29 cellular contexts compared by ENCODE assay signal in the genomic region with DNA sequence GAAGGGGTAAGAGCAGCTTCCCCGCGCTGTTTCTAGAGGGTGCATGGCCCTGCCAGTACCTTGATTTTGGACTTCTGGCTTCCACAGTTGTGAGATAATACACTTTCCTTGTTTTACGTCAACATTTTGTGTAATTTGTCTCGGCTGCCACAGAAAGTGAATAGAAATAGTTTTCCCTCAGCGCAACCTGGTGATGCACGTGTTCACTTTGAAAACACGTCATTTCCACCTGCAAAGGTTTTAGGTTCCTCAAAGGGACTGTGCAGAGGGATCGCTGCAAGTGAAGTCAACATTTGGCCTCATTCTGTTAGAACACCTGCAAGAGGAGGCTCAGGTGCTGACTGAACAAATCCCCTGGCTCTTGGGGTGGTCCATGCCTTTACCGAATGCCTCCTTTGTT.
"Had no signal": no experiment of that assay in that cellular context is flagged by ENCODE, and none has a peak within 500 bp of the region (broad histone marks: within the 10 kb centered on the region; RNA-seq: fewer than 3 reads in every experiment).

No MANE protein-coding gene starts in this region.

- H3K4me1 Mint-ChIP-seq: activated naive CD8-positive, alpha-beta T cell treated with anti-CD3 and anti-CD28 coated beads, Interleukin-2, amount 10 ng/mL, durations not matched to agents 7 days and 5 days had no signal

- H3K9me3 Mint-ChIP-seq: activated naive CD8-positive, alpha-beta T cell treated with anti-CD3 and anti-CD28 coated beads, Interleukin-2, amount 10 ng/mL, durations not matched to agents 7 days and 5 days had no signal

- H3K36me3 Mint-ChIP-seq: activated naive CD8-positive, alpha-beta T cell treated with anti-CD3 and anti-CD28 coated beads, Interleukin-2, amount 10 ng/mL, durations not matched to agents 7 days and 5 days had no signal

- H3K36me3 ChIP-seq: adrenal gland, Peyer's patch, SJSA1, WERI-Rb-1 had no signal

- ATAC-seq: activated CD4-positive, CD25-positive, alpha-beta regulatory T cell treated with anti-CD3 and anti-CD28 coated beads, Interleukin-2, amount 50 U/mL, for 24 hours; activated CD8-positive, alpha-beta T cell treated with anti-CD3 and anti-CD28 coated beads, Interleukin-2, amount 10 ng/mL, durations not matched to agents 7 days and 5 days; K562; SK-N-SH treated with all-trans-retinoic acid at 6 μM for 48 hours had no signal

- H3K4me1 ChIP-seq: adrenal gland, SJSA1 had no signal

- H3K4me3 ChIP-seq: adrenal gland, K562, Peyer's patch, SJSA1 had no signal

- H3K27ac Mint-ChIP-seq: activated CD8-positive, alpha-beta T cell treated with anti-CD3 and anti-CD28 coated beads, Interleukin-2, amount 10 ng/mL, durations not matched to agents 7 days and 5 days; activated naive CD8-positive, alpha-beta T cell treated with anti-CD3 and anti-CD28 coated beads, Interleukin-2, amount 10 ng/mL, durations not matched to agents 7 days and 5 days had no signal

- H3K27ac ChIP-seq: adrenal gland, Peyer's patch, SJSA1, WERI-Rb-1 had no signal

- H3K27me3 ChIP-seq: adrenal gland, Peyer's patch, SJSA1 had no signal

- H3K9me3 ChIP-seq: adrenal gland, Peyer's patch, SJSA1 had no signal

- H3K4me3 Mint-ChIP-seq: activated CD8-positive, alpha-beta T cell treated with anti-CD3 and anti-CD28 coated beads, Interleukin-2, amount 10 ng/mL, durations not matched to agents 7 days and 5 days; activated naive CD8-positive, alpha-beta T cell treated with anti-CD3 and anti-CD28 coated beads, Interleukin-2, amount 10 ng/mL, durations not matched to agents 7 days and 5 days had no signal

- DNase-seq: activated CD4-positive, alpha-beta T cell treated with anti-CD3 and anti-CD28 coated beads for 4 hours; activated CD4-positive, alpha-beta T cell treated with anti-CD3 and anti-CD28 coated beads, Interleukin-2, amount 50 U/mL, for 4 hours; activated CD8-positive, alpha-beta memory T cell treated with anti-CD3 and anti-CD28 coated beads, Interleukin-2, amount 50 U/mL, for 48 hours; activated CD8-positive, alpha-beta T cell treated with anti-CD3 and anti-CD28 coated beads, Interleukin-2, amount 10 ng/mL, durations not matched to agents 7 days and 5 days; activated naive CD4-positive, alpha-beta T cell treated with anti-CD3 and anti-CD28 coated beads, Interleukin-2, amount 50 U/mL, for 16 hours; activated naive CD8-positive, alpha-beta T cell treated with anti-CD3 and anti-CD28 coated beads, Interleukin-2, amount 10 ng/mL, durations not matched to agents 7 days and 5 days; activated T-cell treated with anti-CD3 and anti-CD28 coated beads, Interleukin-2, amount 50 U/mL, for 1 hour; anterior cingulate cortex; caudate nucleus; Karpas-422; MM.1S; NCI-H1105 treated with DMSO at 0.1 percent for 48 hours; NCI-H1436 treated with DMSO at 0.1 percent for 48 hours; NCI-H187; NCI-H2081; NCI-H510A treated with DMSO at 0.1 percent for 48 hours; NCI-H69; NK-92 treated with Interleukin-12 subunit alpha and Interleukin-12 subunit beta, amount 100 ng/mL, for 24 hours; OCI-M1; SHP77; T-helper 2 cell; T1000; WERI-Rb-1 had no signal
